In the genomic region with DNA sequence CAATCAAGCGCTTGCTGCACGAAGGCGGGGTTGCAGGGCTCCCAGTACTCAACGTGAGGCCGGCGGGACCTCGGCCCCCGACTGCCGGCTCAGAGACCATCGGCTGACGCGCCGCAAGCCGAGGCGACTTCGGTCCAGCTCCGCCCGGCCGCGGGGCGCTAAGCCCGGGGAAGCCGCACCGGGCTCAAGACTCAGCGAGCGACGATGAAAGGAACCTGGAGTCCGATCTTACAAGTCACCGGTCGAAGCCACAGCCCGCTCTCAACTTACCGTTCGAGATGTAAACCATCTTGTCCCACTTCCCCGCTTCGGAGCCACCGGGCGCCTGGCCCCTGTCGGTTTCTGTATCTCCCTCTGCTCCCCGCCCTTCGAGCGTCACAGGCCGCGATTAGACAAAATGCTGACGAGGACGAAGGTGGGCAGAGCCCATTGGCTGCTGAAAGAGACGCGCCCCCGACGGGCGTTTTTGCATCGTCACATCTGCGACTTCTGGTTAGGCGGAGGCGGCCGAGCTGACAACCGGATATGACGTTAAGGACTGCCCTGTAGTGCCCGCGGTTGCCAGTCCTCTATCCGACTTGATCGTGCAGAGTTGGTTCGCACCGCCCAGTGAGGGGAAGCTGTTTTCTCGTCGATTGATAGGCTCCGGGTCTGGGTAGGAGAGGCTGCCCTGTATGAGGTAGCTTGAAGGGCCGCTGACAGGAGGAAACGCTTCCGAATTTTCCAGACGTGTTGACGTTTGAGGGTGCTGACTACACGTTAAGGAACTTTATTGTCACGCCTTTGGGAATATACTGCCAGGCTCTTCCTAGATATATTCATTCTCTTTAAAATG, we compare ENCODE assay signal across 1 cellular context.
TF ChIP-seq lines count a peak whose summit lies in the region.

SELENOK (minus strand) TSS at position 360 of the 835 bp plus-strand sequence.

TF ChIP-seq in GM12878, 131 proteins besides CTCF, POLR2A, EP300 and RAD21 (continued from another document and continues in another):
- TF ChIP-seq E4F1 (IDR thresholded peaks at IDR 0.05; ENCODE audit: borderline replicate concordance, partially characterized antibody): peak; percentile 20
- TF ChIP-seq IRF4 (IDR thresholded peaks at IDR 0.05; ENCODE audit: low read depth, low read length): no peak
- no peak for TF ChIP-seq RCOR1 (conservative IDR thresholded peaks at IDR 0.05; ENCODE audit: low read depth, low read length)
- TF ChIP-seq ZBTB33 (IDR thresholded peaks at IDR 0.05): no peak
- no peak for TF ChIP-seq BRCA1 (IDR thresholded peaks at IDR 0.05; ENCODE audit: low read depth, low read length)
- TF ChIP-seq ZZZ3 (IDR thresholded peaks at IDR 0.05; ENCODE audit: control insufficient read depth, insufficient read length, low read depth): no peak
- TF ChIP-seq CREB1 (IDR thresholded peaks at IDR 0.05; ENCODE audit: low read depth): peak; percentile 99
- TF ChIP-seq, protein P1, sequence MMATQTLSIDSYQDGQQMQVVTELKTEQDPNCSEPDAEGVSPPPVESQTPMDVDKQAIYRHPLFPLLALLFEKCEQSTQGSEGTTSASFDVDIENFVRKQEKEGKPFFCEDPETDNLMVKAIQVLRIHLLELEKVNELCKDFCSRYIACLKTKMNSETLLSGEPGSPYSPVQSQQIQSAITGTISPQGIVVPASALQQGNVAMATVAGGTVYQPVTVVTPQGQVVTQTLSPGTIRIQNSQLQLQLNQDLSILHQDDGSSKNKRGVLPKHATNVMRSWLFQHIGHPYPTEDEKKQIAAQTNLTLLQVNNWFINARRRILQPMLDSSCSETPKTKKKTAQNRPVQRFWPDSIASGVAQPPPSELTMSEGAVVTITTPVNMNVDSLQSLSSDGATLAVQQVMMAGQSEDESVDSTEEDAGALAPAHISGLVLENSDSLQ (IDR thresholded peaks at IDR 0.05): peak; percentile 86
- TF ChIP-seq MXI1 (IDR thresholded peaks at IDR 0.05; ENCODE audit: low read depth, low read length): peak; percentile 84
- TF ChIP-seq ZBTB40 (IDR thresholded peaks at IDR 0.05; ENCODE audit: borderline replicate concordance): peak; percentile 97
- no peak for TF ChIP-seq EZH2 (IDR thresholded peaks at IDR 0.05; ENCODE audit: borderline replicate concordance, control insufficient read depth, low read depth, low read length)
- no peak for TF ChIP-seq USF1 (IDR thresholded peaks at IDR 0.05; ENCODE audit: borderline replicate concordance, extremely low read length, insufficient read depth, low read depth, low read length)
- TF ChIP-seq CBX5 (IDR thresholded peaks at IDR 0.05; ENCODE audit: low read depth): 0 out of 2 replicates have a peak, but pooled peaks have one; percentile 4
- no peak for TF ChIP-seq TARDBP (IDR thresholded peaks at IDR 0.05; ENCODE audit: borderline replicate concordance)
- TF ChIP-seq, protein P2, sequence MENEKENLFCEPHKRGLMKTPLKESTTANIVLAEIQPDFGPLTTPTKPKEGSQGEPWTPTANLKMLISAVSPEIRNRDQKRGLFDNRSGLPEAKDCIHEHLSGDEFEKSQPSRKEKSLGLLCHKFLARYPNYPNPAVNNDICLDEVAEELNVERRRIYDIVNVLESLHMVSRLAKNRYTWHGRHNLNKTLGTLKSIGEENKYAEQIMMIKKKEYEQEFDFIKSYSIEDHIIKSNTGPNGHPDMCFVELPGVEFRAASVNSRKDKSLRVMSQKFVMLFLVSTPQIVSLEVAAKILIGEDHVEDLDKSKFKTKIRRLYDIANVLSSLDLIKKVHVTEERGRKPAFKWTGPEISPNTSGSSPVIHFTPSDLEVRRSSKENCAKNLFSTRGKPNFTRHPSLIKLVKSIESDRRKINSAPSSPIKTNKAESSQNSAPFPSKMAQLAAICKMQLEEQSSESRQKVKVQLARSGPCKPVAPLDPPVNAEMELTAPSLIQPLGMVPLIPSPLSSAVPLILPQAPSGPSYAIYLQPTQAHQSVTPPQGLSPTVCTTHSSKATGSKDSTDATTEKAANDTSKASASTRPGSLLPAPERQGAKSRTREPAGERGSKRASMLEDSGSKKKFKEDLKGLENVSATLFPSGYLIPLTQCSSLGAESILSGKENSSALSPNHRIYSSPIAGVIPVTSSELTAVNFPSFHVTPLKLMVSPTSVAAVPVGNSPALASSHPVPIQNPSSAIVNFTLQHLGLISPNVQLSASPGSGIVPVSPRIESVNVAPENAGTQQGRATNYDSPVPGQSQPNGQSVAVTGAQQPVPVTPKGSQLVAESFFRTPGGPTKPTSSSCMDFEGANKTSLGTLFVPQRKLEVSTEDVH (IDR thresholded peaks at IDR 0.05; ENCODE audit: low read depth, partially characterized antibody): peak; percentile 95
- TF ChIP-seq RAD51 (IDR thresholded peaks at IDR 0.05): no peak
- TF ChIP-seq ELK1 (IDR thresholded peaks at IDR 0.05; ENCODE audit: low read depth, low read length): peak; percentile 70; the same call in 1 of the 2 replicates
- TF ChIP-seq TCF3 (IDR thresholded peaks at IDR 0.05; ENCODE audit: borderline replicate concordance, insufficient read depth, low read depth, low read length): no peak
- peak; percentile 85; the same call in 1 of the 2 replicates for TF ChIP-seq SIN3A (IDR thresholded peaks at IDR 0.05; ENCODE audit: low read depth, low read length)
- no peak for TF ChIP-seq PAX8 (IDR thresholded peaks at IDR 0.05)
- TF ChIP-seq YBX1 (IDR thresholded peaks at IDR 0.05): no peak
- TF ChIP-seq HDAC6 (IDR thresholded peaks at IDR 0.05; ENCODE audit: unreplicated experiment): no peak
- no peak for TF ChIP-seq CHD4 (IDR thresholded peaks at IDR 0.05)
- TF ChIP-seq IKZF1 (conservative IDR thresholded peaks at IDR 0.05): 0 out of 2 replicates have a peak, but pooled peaks have one; percentile 57
- TF ChIP-seq SIX5 (IDR thresholded peaks at IDR 0.05; ENCODE audit: low read depth, low read length, severe bottlenecking): peak; percentile 42
- no peak for TF ChIP-seq FOXM1 (IDR thresholded peaks at IDR 0.05; ENCODE audit: low read depth, low read length)
- no peak for TF ChIP-seq MTA3 (IDR thresholded peaks at IDR 0.05; ENCODE audit: borderline replicate concordance, low read length)
- TF ChIP-seq NFIC (IDR thresholded peaks at IDR 0.05; ENCODE audit: low read depth, low read length): no peak
- 0 out of 2 replicates have a peak, but pooled peaks have one; percentile 72 for TF ChIP-seq ESRRA (IDR thresholded peaks at IDR 0.05; ENCODE audit: low read length)
- TF ChIP-seq SREBF2 (IDR thresholded peaks at IDR 0.05; ENCODE audit: low read length): peak; percentile 23; the same call in 1 of the 2 replicates
- peak; percentile 77 for TF ChIP-seq MAX (IDR thresholded peaks at IDR 0.05; ENCODE audit: low read depth, low read length)
- TF ChIP-seq, protein P3, sequence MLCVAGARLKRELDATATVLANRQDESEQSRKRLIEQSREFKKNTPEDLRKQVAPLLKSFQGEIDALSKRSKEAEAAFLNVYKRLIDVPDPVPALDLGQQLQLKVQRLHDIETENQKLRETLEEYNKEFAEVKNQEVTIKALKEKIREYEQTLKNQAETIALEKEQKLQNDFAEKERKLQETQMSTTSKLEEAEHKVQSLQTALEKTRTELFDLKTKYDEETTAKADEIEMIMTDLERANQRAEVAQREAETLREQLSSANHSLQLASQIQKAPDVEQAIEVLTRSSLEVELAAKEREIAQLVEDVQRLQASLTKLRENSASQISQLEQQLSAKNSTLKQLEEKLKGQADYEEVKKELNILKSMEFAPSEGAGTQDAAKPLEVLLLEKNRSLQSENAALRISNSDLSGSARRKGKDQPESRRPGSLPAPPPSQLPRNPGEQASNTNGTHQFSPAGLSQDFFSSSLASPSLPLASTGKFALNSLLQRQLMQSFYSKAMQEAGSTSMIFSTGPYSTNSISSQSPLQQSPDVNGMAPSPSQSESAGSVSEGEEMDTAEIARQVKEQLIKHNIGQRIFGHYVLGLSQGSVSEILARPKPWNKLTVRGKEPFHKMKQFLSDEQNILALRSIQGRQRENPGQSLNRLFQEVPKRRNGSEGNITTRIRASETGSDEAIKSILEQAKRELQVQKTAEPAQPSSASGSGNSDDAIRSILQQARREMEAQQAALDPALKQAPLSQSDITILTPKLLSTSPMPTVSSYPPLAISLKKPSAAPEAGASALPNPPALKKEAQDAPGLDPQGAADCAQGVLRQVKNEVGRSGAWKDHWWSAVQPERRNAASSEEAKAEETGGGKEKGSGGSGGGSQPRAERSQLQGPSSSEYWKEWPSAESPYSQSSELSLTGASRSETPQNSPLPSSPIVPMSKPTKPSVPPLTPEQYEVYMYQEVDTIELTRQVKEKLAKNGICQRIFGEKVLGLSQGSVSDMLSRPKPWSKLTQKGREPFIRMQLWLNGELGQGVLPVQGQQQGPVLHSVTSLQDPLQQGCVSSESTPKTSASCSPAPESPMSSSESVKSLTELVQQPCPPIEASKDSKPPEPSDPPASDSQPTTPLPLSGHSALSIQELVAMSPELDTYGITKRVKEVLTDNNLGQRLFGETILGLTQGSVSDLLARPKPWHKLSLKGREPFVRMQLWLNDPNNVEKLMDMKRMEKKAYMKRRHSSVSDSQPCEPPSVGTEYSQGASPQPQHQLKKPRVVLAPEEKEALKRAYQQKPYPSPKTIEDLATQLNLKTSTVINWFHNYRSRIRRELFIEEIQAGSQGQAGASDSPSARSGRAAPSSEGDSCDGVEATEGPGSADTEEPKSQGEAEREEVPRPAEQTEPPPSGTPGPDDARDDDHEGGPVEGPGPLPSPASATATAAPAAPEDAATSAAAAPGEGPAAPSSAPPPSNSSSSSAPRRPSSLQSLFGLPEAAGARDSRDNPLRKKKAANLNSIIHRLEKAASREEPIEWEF (IDR thresholded peaks at IDR 0.05; ENCODE audit: insufficient replicate concordance, low read depth, low read length): no peak
- TF ChIP-seq PAX5 (IDR thresholded peaks at IDR 0.05; ENCODE audit: borderline replicate concordance, low read depth, low read length): no peak
